Comparison of ENCODE assay signal across 16 cellular contexts in the genomic region with DNA sequence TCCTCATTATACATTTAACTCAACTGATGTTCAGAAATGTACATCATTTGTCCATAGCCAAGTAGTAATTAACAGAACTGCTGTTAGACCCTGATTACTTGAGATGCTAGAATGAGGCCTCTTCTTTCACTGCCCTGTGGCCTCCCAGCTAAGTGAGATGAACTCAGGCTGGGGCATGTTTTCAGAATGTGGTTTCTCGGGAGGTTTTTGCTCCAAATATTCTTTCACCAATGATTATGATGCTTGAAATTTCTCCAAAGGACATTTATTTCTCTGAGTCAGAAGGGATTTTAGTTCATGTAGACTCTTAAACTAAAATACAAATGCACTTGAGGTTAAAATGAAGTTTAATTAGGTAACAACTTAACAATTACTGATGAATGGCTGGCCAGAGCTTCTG. TPM values are rescaled to one million over a fixed set of nuclear protein-coding genes. Genes with fewer than 3 reads are reported as not detected.
DNase-seq lines count a peak whose midpoint lies in the region; ATAC-seq and TF ChIP-seq lines count a peak whose summit lies in the region.
"Had no signal": no experiment of that assay in that cellular context is flagged by ENCODE, and none has a peak within 500 bp of the region (broad histone marks: within the 10 kb centered on the region; RNA-seq: fewer than 3 reads in every experiment).

No MANE protein-coding gene starts in this region.

- H3K27me3 ChIP-seq in IMR-90 (ENCODE audit: control insufficient read depth, insufficient read depth, low read length) (no peaks in the 10 kb centered on the region), smooth muscle cell (ENCODE audit: low read depth) (no peaks in the 10 kb centered on the region), colonic mucosa (no peaks in the 10 kb centered on the region)

- H3K9ac ChIP-seq in IMR-90 (ENCODE audit: low read depth, low read length) (no peak overlapping the region), smooth muscle cell (ENCODE audit: low read depth) (no peak overlapping the region), colonic mucosa (ENCODE audit: low read depth in 2 of 2, low read length in 2 of 2) (no peak overlapping the region)
- H3K9ac ChIP-seq: KMS-11 had no signal

- BruUV-seq in IMR-90 (replicated peaks; lab: Mats Ljungman, UMichigan) = no TSS peak

- CTCF ChIA-PET in IMR-90 (lab: Yijun Ruan, JAX) = interaction anchor here (0.6 kb wide), 1 partner anchor 50 kb away, joined by 6 read pairs; no protein-coding TSS in a partner anchor

- H3K79me2 ChIP-seq in smooth muscle cell (ENCODE audit: low read depth) = no peaks in the 10 kb centered on the region

- H3K4me2 ChIP-seq in IMR-90 (ENCODE audit: low read depth, low read length) (no peak overlapping the region), smooth muscle cell (no peak overlapping the region)
- H3K4me2 ChIP-seq: A549, KMS-11 had no signal

- in situ Hi-C loops in IMR-90 (cut with MboI; ENCODE audit: low sequenced_read_pairs) (no loop called here), G401 (cut with HindIII; ENCODE audit: low sequenced_read_pairs) (no loop called here)

- DNase-seq in EH (ENCODE audit: low read depth) (peak; percentile 18), IMR-90 (no peak), smooth muscle cell (lab: John Stamatoyannopoulos, UW; ENCODE audit: unreplicated experiment) (no peak), G401 (ENCODE audit: low spot score) (no peak), colonic mucosa (no peak)
- DNase-seq: C1 segment of cervical spinal cord; Calu3; CD4-positive, alpha-beta T cell; DMS 273 treated with DMSO at 0.1 percent for 48 hours; GOT3 had no signal

- no peak overlapping the region for H3K4me3 ChIP-seq in IMR-90 (ENCODE audit: insufficient read depth, low read depth, low read length)
- no peak overlapping the region for H3K4me3 ChIP-seq in smooth muscle cell
- no peak overlapping the region for H3K4me3 ChIP-seq in colonic mucosa
- H3K4me3 ChIP-seq: A549, HAP-1 had no signal

- intact Hi-C loops in IMR-90 (cut with micrococcal nuclease) (no loop called here), colonic mucosa (cut with DNase I) (no loop called here)

- no peak overlapping the region for H4K5ac ChIP-seq in IMR-90 (ENCODE audit: low read depth, low read length)

- H4K91ac ChIP-seq in IMR-90 (ENCODE audit: insufficient read depth, low read depth, low read length) = no peak overlapping the region

- H3K23ac ChIP-seq in IMR-90 (ENCODE audit: low read depth, low read length) = no peak overlapping the region

- no peaks in the 10 kb centered on the region for H3K9me1 ChIP-seq in IMR-90 (ENCODE audit: insufficient read depth, low read length)

- no peak overlapping the region for H2AK5ac ChIP-seq in IMR-90 (ENCODE audit: low read depth, low read length)

- dilution Hi-C loops in IMR-90 (cut with HindIII; ENCODE audit: low sequenced_read_pairs, unreplicated experiment) = no loop called here

- no peak for TF ChIP-seq POLR2A in IMR-90 (IDR thresholded peaks at IDR 0.05; ENCODE audit: low read depth, low read length)

- no peak overlapping the region for H3K18ac ChIP-seq in IMR-90 (ENCODE audit: low read depth, low read length)

- no peak overlapping the region for H2AK9ac ChIP-seq in IMR-90 (replicated peaks; ENCODE audit: low read depth, low read length, poor library complexity)

- 0 out of 2 replicates have a peak overlapping the region, but pooled peaks have one; percentile 20 for H3K14ac ChIP-seq in IMR-90 (replicated peaks; ENCODE audit: low read depth, low read length)

- no peak overlapping the region for H2BK5ac ChIP-seq in IMR-90 (ENCODE audit: low read depth, low read length, poor library complexity, severe bottlenecking)

- no CpG with 5 or more reads among the region's 1 CpG for WGBS in IMR-90 (ENCODE audit: extremely low coverage in 2 of 2, insufficient read length in 1 of 2), 2 experiments
- 53% methylated on average over 1 of the region's 1 CpG for WGBS in smooth muscle cell (ENCODE audit: low lambda C conversion rate)

- H3K4me1 ChIP-seq in IMR-90 (ENCODE audit: control insufficient read depth, insufficient read depth, low read length) (no peaks in the 10 kb centered on the region), smooth muscle cell (ENCODE audit: low read depth) (no peaks in the 10 kb centered on the region), colonic mucosa (no peaks in the 10 kb centered on the region)
- H3K4me1 ChIP-seq: A549, HAP-1 had no signal

- no peak overlapping the region for H3K56ac ChIP-seq in IMR-90 (ENCODE audit: extremely low read depth, insufficient read depth, low read length)

- H3K36me3 ChIP-seq in IMR-90 (ENCODE audit: control insufficient read depth, insufficient read depth, low read length) = no peaks in the 10 kb centered on the region
- H3K36me3 ChIP-seq in smooth muscle cell (ENCODE audit: low read depth) = no peaks in the 10 kb centered on the region
- no peaks in the 10 kb centered on the region for H3K36me3 ChIP-seq in colonic mucosa
- H3K36me3 ChIP-seq: HAP-1 had no signal

- H2BK120ac ChIP-seq in IMR-90 (ENCODE audit: low read depth, low read length) = no peak overlapping the region

- POLR2A ChIA-PET in IMR-90 (lab: Charles Lee; ENCODE audit: unreplicated experiment) = no interaction called here

- H4K8ac ChIP-seq in IMR-90 (ENCODE audit: low read depth in 2 of 2, low read length in 2 of 2) = no peak overlapping the region

- H3K4ac ChIP-seq in IMR-90 (ENCODE audit: low read depth, low read length) = no peak overlapping the region

- H3K9me3 ChIP-seq in IMR-90 (ENCODE audit: control insufficient read depth, insufficient read depth, low read length) (no peaks in the 10 kb centered on the region), smooth muscle cell (replicated peaks; ENCODE audit: low read depth) (no peaks in the 10 kb centered on the region), colonic mucosa (no peaks in the 10 kb centered on the region)
- H3K9me3 ChIP-seq: A549, HAP-1 had no signal

- ATAC-seq in IMR-90 (ENCODE audit: low read depth) = no peak
- ATAC-seq in GM18511 (IDR thresholded peaks at IDR 0.05; ENCODE audit: unreplicated experiment) = no peak
- ATAC-seq: A549 had no signal

- H2BK15ac ChIP-seq in IMR-90 (ENCODE audit: low read depth, low read length) = no peak overlapping the region

- no peaks in the 10 kb centered on the region for H3K79me1 ChIP-seq in IMR-90 (ENCODE audit: low read depth in 1 of 2, low read length in 2 of 2)

- TF ChIP-seq RAD21 in IMR-90 (IDR thresholded peaks at IDR 0.05; ENCODE audit: low read length) = no peak

- H3K27ac ChIP-seq in IMR-90 (ENCODE audit: insufficient read depth, low read length) = no peak overlapping the region
- H3K27ac ChIP-seq in smooth muscle cell (ENCODE audit: low read depth) = peak overlapping the region; percentile 27
- H3K27ac ChIP-seq in colonic mucosa = no peak overlapping the region
- H3K27ac ChIP-seq: A549, KMS-11 had no signal

- H4K20me1 ChIP-seq in IMR-90 (ENCODE audit: insufficient read depth, low read length) = no peaks in the 10 kb centered on the region
- H4K20me1 ChIP-seq in smooth muscle cell (ENCODE audit: low read depth) = no peaks in the 10 kb centered on the region

- no peaks in the 10 kb centered on the region for H3F3A ChIP-seq in smooth muscle cell (ENCODE audit: low read depth)

- H2BK20ac ChIP-seq in IMR-90 (ENCODE audit: low read depth, low read length) = no peak overlapping the region

- TF ChIP-seq CTCF in IMR-90 (conservative IDR thresholded peaks at IDR 0.05; ENCODE audit: low read depth, low read length) (no peak), smooth muscle cell (IDR thresholded peaks at IDR 0.05; ENCODE audit: borderline replicate concordance, insufficient read depth, poor library complexity, severe bottlenecking) (no peak), colonic mucosa (IDR thresholded peaks at IDR 0.05) (no peak)

- H2AFZ ChIP-seq in IMR-90 (replicated peaks; ENCODE audit: low read length, poor library complexity) (no peak overlapping the region), smooth muscle cell (ENCODE audit: low read depth) (peak overlapping the region; percentile 59)

TF ChIP-seq in IMR-90, 13 proteins besides CTCF, POLR2A, EP300 and RAD21 (continues in another document):
- TF ChIP-seq MXI1 (IDR thresholded peaks at IDR 0.05; ENCODE audit: borderline replicate concordance, low read depth, low read length) (no peak), NFE2L2 (IDR thresholded peaks at IDR 0.05; ENCODE audit: low read depth, low read length) (no peak), SMC3 (IDR thresholded peaks at IDR 0.05; ENCODE audit: low read depth, low read length) (no peak), MAZ (IDR thresholded peaks at IDR 0.05; ENCODE audit: borderline replicate concordance, low read depth, low read length) (no peak), RCOR1 (IDR thresholded peaks at IDR 0.05; ENCODE audit: insufficient replicate concordance, low read length) (no peak), BHLHE40 (IDR thresholded peaks at IDR 0.05; ENCODE audit: low read depth, low read length) (no peak), MAFK (IDR thresholded peaks at IDR 0.05; ENCODE audit: low read depth, low read length) (no peak), FOS (IDR thresholded peaks at IDR 0.05; ENCODE audit: low read depth, low read length) (no peak), USF2 (IDR thresholded peaks at IDR 0.05; ENCODE audit: low read depth, low read length) (no peak)
- TF ChIP-seq, protein P1, sequence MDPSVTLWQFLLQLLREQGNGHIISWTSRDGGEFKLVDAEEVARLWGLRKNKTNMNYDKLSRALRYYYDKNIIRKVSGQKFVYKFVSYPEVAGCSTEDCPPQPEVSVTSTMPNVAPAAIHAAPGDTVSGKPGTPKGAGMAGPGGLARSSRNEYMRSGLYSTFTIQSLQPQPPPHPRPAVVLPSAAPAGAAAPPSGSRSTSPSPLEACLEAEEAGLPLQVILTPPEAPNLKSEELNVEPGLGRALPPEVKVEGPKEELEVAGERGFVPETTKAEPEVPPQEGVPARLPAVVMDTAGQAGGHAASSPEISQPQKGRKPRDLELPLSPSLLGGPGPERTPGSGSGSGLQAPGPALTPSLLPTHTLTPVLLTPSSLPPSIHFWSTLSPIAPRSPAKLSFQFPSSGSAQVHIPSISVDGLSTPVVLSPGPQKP (IDR thresholded peaks at IDR 0.05; ENCODE audit: borderline replicate concordance, low read depth, low read length) = no peak

RNA-seq across cellular contexts. Expression of gene ADAMTS5, which starts 34.6 kb away (rescaled TPM):
- total RNA-seq in IMR-90 (2012; rRNA removed) (0.54 and 1.1 TPM in 2 replicates), smooth muscle cell (15.5 and 18.4 TPM in 2 replicates), colonic mucosa (1 to 10 TPM in 1 of 2 donors, under 1 TPM in 1; 0.96 to 1.6 TPM)
- polyA plus RNA-seq in IMR-90 (2012; rRNA removed) (0.46 and 0.58 TPM in 2 replicates), smooth muscle cell (6.5 and 7.6 TPM in 2 replicates)
- polyA plus RNA-seq in IMR-90 (2012; cell fraction: cytosol; rRNA removed) = 0.25 and 0.28 TPM in 2 replicates
- polyA plus RNA-seq in IMR-90 (2012; cell fraction: nucleus; rRNA removed; ENCODE audit: low replicate concordance) = 0.59 and 0.64 TPM in 2 replicates
- not detected in 2 replicates for total RNA-seq in G401 (2014; rRNA removed; shearing (Covaris generic))
- total RNA-seq: B cell; Calu3; CD4-positive, alpha-beta T cell; HT1080 had no signal
- polyA plus RNA-seq: A549 had no signal
